In genomic region chr2:139684286-139684860, GRCh38 we compare ENCODE assay signal across 1 cellular context.
TF ChIP-seq lines count a peak whose summit lies in the region.

No MANE protein-coding gene starts in this region.

TF ChIP-seq in H1, 55 proteins besides CTCF, POLR2A, EP300 and RAD21 (continued from another document):
- TF ChIP-seq CHD7 (IDR thresholded peaks at IDR 0.05; ENCODE audit: insufficient replicate concordance, low read length) (no peak), YY1 (IDR thresholded peaks at IDR 0.05; ENCODE audit: low read depth, low read length) (no peak), EZH2 (IDR thresholded peaks at IDR 0.05; ENCODE audit: low read depth, low read length, severe bottlenecking) (no peak), E2F6 (IDR thresholded peaks at IDR 0.05) (no peak), SP2 (IDR thresholded peaks at IDR 0.05; ENCODE audit: low read length) (no peak)
